ENCODE assay signal across 8 cellular contexts in genomic region chr17:12134101-12134500, GRCh38.
"Had no signal": no experiment of that assay in that cellular context is flagged by ENCODE, and none has a peak within 500 bp of the region (broad histone marks: within the 10 kb centered on the region; RNA-seq: fewer than 3 reads in every experiment).

No MANE protein-coding gene starts in this region.

- H3K4me3 ChIP-seq: GM12878 had no signal

- DNase-seq: GDM1, GF-D8 had no signal

- ATAC-seq: GM12878 had no signal

- FAIRE-seq: G401.6, GM12878, GM12891, GM12892, GM18507, GM19239 had no signal
